ENCODE assay signal across 19 cellular contexts in the genomic region with DNA sequence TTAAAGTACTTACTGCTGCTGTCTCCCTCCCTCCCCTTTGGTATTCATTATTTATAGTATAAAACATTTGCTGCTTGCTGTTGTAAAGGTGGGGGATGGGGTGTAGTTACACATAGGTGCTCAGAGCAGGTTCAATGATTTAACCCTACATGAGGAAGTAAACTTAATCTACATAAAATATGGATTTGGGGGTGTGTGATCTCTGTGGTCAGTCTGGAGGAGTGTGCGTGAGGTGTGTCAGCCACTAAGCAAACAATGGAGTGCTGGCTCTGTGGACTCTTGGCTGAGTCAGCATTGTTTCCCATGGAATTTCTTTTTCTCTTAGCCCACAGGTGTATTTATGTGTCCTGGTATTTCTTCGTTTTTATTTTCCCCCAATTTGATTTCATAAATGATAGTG.
DNase-seq lines count a peak whose midpoint lies in the region; ATAC-seq, FAIRE-seq and TF ChIP-seq lines count a peak whose summit lies in the region.
"Had no signal": no experiment of that assay in that cellular context is flagged by ENCODE, and none has a peak within 500 bp of the region (broad histone marks: within the 10 kb centered on the region; RNA-seq: fewer than 3 reads in every experiment).

No MANE protein-coding gene starts in this region.

- no peak overlapping the region for H3K4me3 Mint-ChIP-seq in CD4-positive, alpha-beta memory T cell
- H3K4me3 Mint-ChIP-seq: CD4-positive, alpha-beta T cell; endodermal cell; nephron progenitor cell had no signal

- POLR2A ChIA-PET in K562 (lab: Yijun Ruan, JAX) = no interaction called here
- POLR2A ChIA-PET in CD4-positive, alpha-beta memory T cell (lab: Charles Lee; ENCODE audit: partially characterized antibody) = no interaction called here

- TF ChIP-seq CTCF in NB4 (IDR thresholded peaks at IDR 0.05; ENCODE audit: low read depth, low read length) = no peak
- TF ChIP-seq CTCF in K562 (IDR thresholded peaks at IDR 0.05 in 2 of 3, conservative IDR thresholded peaks at IDR 0.05 in 1 of 3; ENCODE audit: insufficient read depth in 2 of 3, low read depth in 1 of 3, low read length in 3 of 3) = no peak
- no peak for TF ChIP-seq CTCF in mucosa of descending colon (IDR thresholded peaks at IDR 0.05)
- no peak for TF ChIP-seq CTCF in heart left ventricle (IDR thresholded peaks at IDR 0.05)

- peaks cover 0 to 3% (median 0%) of the 10 kb centered on the region in 8 donors for H3K9me3 Mint-ChIP-seq in CD4-positive, alpha-beta memory T cell
- H3K9me3 Mint-ChIP-seq: CD4-positive, alpha-beta T cell; endodermal cell; nephron progenitor cell had no signal

- TF ChIP-seq EP300 in K562 (IDR thresholded peaks at IDR 0.05; ENCODE audit: low read length) = no peak

- no TSS peak for BruUV-seq in K562 (replicated peaks; lab: Mats Ljungman, UMichigan)

- no peak overlapping the region for H3K4me2 ChIP-seq in K562 (ENCODE audit: insufficient read depth, low read length)

- H2AFZ ChIP-seq in K562 (ENCODE audit: low read depth, low read length) = no peak overlapping the region

- no peak overlapping the region for H3K27ac ChIP-seq in K562 (ENCODE audit: extremely low read depth, low read depth, low read length)
- no peak overlapping the region for H3K27ac ChIP-seq in heart left ventricle
- H3K27ac ChIP-seq in CD4-positive, alpha-beta memory T cell (ENCODE audit: low read depth, low read length) = no peak overlapping the region

- no peaks in the 10 kb centered on the region for H3K27me3 Mint-ChIP-seq in CD4-positive, alpha-beta memory T cell

- no peaks in the 10 kb centered on the region for H3K4me1 ChIP-seq in K562 (replicated peaks in 1 of 2; ENCODE audit: control insufficient read depth in 2 of 2, insufficient read depth in 2 of 2, low read length in 2 of 2)
- H3K4me1 ChIP-seq in mucosa of descending colon (ENCODE audit: low read depth) = no peaks in the 10 kb centered on the region
- peaks cover 0 to 3% (median 0%) of the 10 kb centered on the region in 12 donors for H3K4me1 ChIP-seq in heart left ventricle
- H3K4me1 ChIP-seq in CD4-positive, alpha-beta memory T cell (ENCODE audit: insufficient read depth, low read length) = no peaks in the 10 kb centered on the region

- CTCF ChIA-PET in K562 (lab: Yijun Ruan, JAX; ENCODE audit: low intra/inter-chr PET ratio) = no interaction called here
- CTCF ChIA-PET in CD4-positive, alpha-beta memory T cell (lab: Charles Lee; ENCODE audit: partially characterized antibody) = no interaction called here

- H3K27me3 ChIP-seq in K562 (ENCODE audit: control insufficient read depth in 2 of 2, insufficient read depth in 2 of 2, low read length in 2 of 2) (no peaks in the 10 kb centered on the region), heart left ventricle (no peaks in the 10 kb centered on the region)
- no peaks in the 10 kb centered on the region for H3K27me3 ChIP-seq in CD4-positive, alpha-beta memory T cell (ENCODE audit: insufficient read depth, low read length)

- no peaks in the 10 kb centered on the region for H3K36me3 Mint-ChIP-seq in CD4-positive, alpha-beta memory T cell

- WGBS in K562 (ENCODE audit: insufficient coverage, low coverage, missing lambda C conversion rate) = 2% methylated on average over 2 of the region's 2 CpGs
- WGBS in heart left ventricle, 4 donors = 79 to 88% (median 83%) methylated on average over 2 of the region's 2 CpGs

- no peaks in the 10 kb centered on the region for H3K79me2 ChIP-seq in K562 (ENCODE audit: control insufficient read depth, insufficient read depth, low read length)

- in situ Hi-C loops in K562 (cut with MboI) = no loop called here

- DNase-seq in DMS53 treated with DMSO at 0.1 percent for 48 hours (lab: John Stamatoyannopoulos, UW; ENCODE audit: unreplicated experiment) (peak; percentile 49), NB4 (ENCODE audit: low read depth) (peak; percentile 42), K562 (ENCODE audit: extremely low read depth in 1 of 4, low spot score in 3 of 4) (no peak), mucosa of descending colon (peak in 1 of 3 donors; percentile 33), heart left ventricle (no peak), hepatic stellate cell (ENCODE audit: low spot score) (no peak)
- DNase-seq in CD4-positive, alpha-beta memory T cell = no peak
- DNase-seq: activated naive CD4-positive, alpha-beta T cell; CD4-positive, alpha-beta T cell; endodermal cell; MV-4-11; NCI-H524 treated with DMSO at 0.1 percent for 48 hours; nephron progenitor cell; SHP77 treated with DMSO at 0.1 percent for 48 hours; stimulated activated naive CD4-positive, alpha-beta T cell treated with Interleukin-2 at 50 U/mL for 16 hours had no signal

- H3K9ac ChIP-seq in K562 (ENCODE audit: insufficient read depth in 1 of 2, low read depth in 2 of 2, low read length in 2 of 2) = no peak overlapping the region

- no peak for TF ChIP-seq RAD21 in K562 (CRISPR knock-in tag; conservative IDR thresholded peaks at IDR 0.05 in 1 of 2, IDR thresholded peaks at IDR 0.05 in 1 of 2)

- intact Hi-C loops in K562 (cut with micrococcal nuclease) (no loop called here), mucosa of descending colon (cut with DNase I, micrococcal nuclease) (no loop called here), heart left ventricle (cut with DNase I) (loop anchor here in 1 of 10 donors (10.0 kb wide), 1 partner anchor 57 kb away; no protein-coding TSS in a partner anchor)
- intact Hi-C loops in CD4-positive, alpha-beta memory T cell (cut with micrococcal nuclease) = no loop called here

- H3K9me1 ChIP-seq in K562 (ENCODE audit: control insufficient read depth, insufficient read depth, low read length) = no peaks in the 10 kb centered on the region

- FAIRE-seq in K562 (lab: Jason Lieb, UNC) = no peak
- FAIRE-seq: TTC549 had no signal

- H3K4me3 ChIP-seq in NB4 (ENCODE audit: low read depth, low read length) (no peak overlapping the region), K562 (no peak overlapping the region), mucosa of descending colon (no peak overlapping the region), heart left ventricle (no peak overlapping the region)
- H3K4me3 ChIP-seq in CD4-positive, alpha-beta memory T cell (ENCODE audit: low read length in 2 of 2) = no peak overlapping the region
- H3K4me3 ChIP-seq: lung had no signal

- H3K36me3 ChIP-seq in K562 (ENCODE audit: control insufficient read depth, insufficient read depth, low read length) (no peaks in the 10 kb centered on the region), mucosa of descending colon (ENCODE audit: low read depth) (no peaks in the 10 kb centered on the region), heart left ventricle (no peaks in the 10 kb centered on the region)
- H3K36me3 ChIP-seq in CD4-positive, alpha-beta memory T cell (ENCODE audit: insufficient read depth, low read length) = no peaks in the 10 kb centered on the region

- H3K27ac Mint-ChIP-seq in CD4-positive, alpha-beta memory T cell = no peak overlapping the region
- H3K27ac Mint-ChIP-seq: CD4-positive, alpha-beta T cell; endodermal cell; nephron progenitor cell had no signal

- no peaks in the 10 kb centered on the region for H4K20me1 ChIP-seq in K562 (replicated peaks; ENCODE audit: control insufficient read depth, insufficient read depth, low read length)

- H3K9me3 ChIP-seq in K562 (replicated peaks; ENCODE audit: control insufficient read depth, insufficient read depth, low read depth, low read length) = no peaks in the 10 kb centered on the region
- H3K9me3 ChIP-seq in mucosa of descending colon = no peaks in the 10 kb centered on the region
- no peaks in the 10 kb centered on the region for H3K9me3 ChIP-seq in heart left ventricle
- no peaks in the 10 kb centered on the region for H3K9me3 ChIP-seq in CD4-positive, alpha-beta memory T cell (ENCODE audit: control insufficient read depth in 1 of 2, low read length in 2 of 2)

- TF ChIP-seq POLR2A in NB4 (IDR thresholded peaks at IDR 0.05; ENCODE audit: extremely low read depth, insufficient read length) (no peak), K562 (conservative IDR thresholded peaks at IDR 0.05) (no peak), heart left ventricle (IDR thresholded peaks at IDR 0.05) (no peak)

- ATAC-seq in K562 = no peak
- ATAC-seq in mucosa of descending colon = peak; percentile 97
- no peak for ATAC-seq in heart left ventricle
- no peak for ATAC-seq in GM19463 (IDR thresholded peaks at IDR 0.05; ENCODE audit: unreplicated experiment)
- ATAC-seq: sciatic nerve had no signal

- H3K4me1 Mint-ChIP-seq in CD4-positive, alpha-beta memory T cell = no peaks in the 10 kb centered on the region

TF ChIP-seq in K562, 482 proteins besides CTCF, POLR2A, EP300 and RAD21 (continues in another document):
- TF ChIP-seq, protein P1, sequence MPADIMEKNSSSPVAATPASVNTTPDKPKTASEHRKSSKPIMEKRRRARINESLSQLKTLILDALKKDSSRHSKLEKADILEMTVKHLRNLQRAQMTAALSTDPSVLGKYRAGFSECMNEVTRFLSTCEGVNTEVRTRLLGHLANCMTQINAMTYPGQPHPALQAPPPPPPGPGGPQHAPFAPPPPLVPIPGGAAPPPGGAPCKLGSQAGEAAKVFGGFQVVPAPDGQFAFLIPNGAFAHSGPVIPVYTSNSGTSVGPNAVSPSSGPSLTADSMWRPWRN (IDR thresholded peaks at IDR 0.05; ENCODE audit: low read depth) = peak; percentile 55; the same call in 1 of the 2 replicates
- TF ChIP-seq MAFK (IDR thresholded peaks at IDR 0.05; ENCODE audit: low read length) = peak; percentile 34; the same call in 1 of the 2 replicates
- TF ChIP-seq ESRRA (IDR thresholded peaks at IDR 0.05; ENCODE audit: borderline replicate concordance, low read depth) = no peak
- TF ChIP-seq MAFF (IDR thresholded peaks at IDR 0.05; ENCODE audit: low read length) = peak; percentile 35; the same call in 1 of the 2 replicates
- TF ChIP-seq ZNF316 (IDR thresholded peaks at IDR 0.05) = peak; percentile 68

Comparison
In these comparisons a context has a peak if more than half of its experiments do, and no peak if none do; other contexts are left out.
1. DNase-seq: peak in DMS53 treated with DMSO at 0.1 percent for 48 hours (single experiment) and NB4 (single experiment); none in K562 (0 of 4), heart left ventricle (0 of 5), hepatic stellate cell (single experiment) and CD4-positive, alpha-beta memory T cell (0 of 5).